8 cellular contexts compared by ENCODE assay signal in the genomic region with DNA sequence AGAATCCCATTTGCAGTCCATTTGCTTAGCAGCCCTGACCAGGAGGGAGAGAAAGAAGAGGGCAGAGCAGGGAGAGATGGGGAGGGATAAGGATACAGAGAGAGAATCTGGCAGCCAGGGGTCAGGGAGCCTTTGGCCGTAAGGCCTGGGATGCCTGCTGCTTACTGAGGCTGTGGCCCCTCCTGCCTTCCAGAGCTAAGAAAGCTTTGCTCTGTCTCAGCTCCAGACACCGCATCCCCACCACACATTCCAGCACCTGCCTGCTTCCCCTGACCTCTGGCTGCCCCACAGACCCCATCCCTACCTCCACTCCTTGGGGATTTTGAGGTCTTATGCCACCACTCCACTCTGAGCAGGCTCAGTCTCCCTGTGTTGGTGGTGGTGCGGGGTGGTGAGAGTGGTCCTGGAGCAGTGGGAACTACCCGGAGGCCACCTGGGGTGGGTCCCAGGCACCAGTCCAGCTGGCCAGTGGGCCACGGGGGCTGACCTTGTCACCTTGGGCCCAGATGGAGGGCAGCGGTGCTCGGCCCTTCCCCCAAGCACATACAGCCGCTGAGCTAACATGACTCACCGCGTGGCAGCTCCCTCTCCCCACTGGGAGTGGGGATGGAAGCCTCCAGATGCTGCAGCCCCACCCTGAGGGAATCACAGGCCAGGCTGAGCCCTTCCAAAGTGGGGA. TPM values are rescaled to one million over a fixed set of nuclear protein-coding genes. Genes with fewer than 3 reads are reported as not detected.
A peak's percentile ranks its signal among the peaks of the same experiment; 100 is the strongest.
DNase-seq lines count a peak whose midpoint lies in the region; ATAC-seq and TF ChIP-seq lines count a peak whose summit lies in the region.

No MANE protein-coding gene starts in this region.

- no peaks in the 10 kb centered on the region for H3K36me3 Mint-ChIP-seq in CD8-positive, alpha-beta T cell
- peaks cover 0 to 5% (median 0%) of the 10 kb centered on the region in 3 donors for H3K36me3 Mint-ChIP-seq in immature natural killer cell

- H3K27me3 Mint-ChIP-seq in CD8-positive, alpha-beta T cell (ENCODE audit: low read depth), result no peaks in the 10 kb centered on the region
- peaks cover 0 to 2% (median 0%) of the 10 kb centered on the region in 3 donors for H3K27me3 Mint-ChIP-seq in immature natural killer cell (ENCODE audit: low read depth in 3 of 3)

- no peak for TF ChIP-seq CTCF in CD8-positive, alpha-beta T cell (IDR thresholded peaks at IDR 0.05)
- no peak for TF ChIP-seq CTCF in GM13976 (IDR thresholded peaks at IDR 0.05; ENCODE audit: borderline replicate concordance, control extremely low read depth, extremely low read depth, insufficient read depth, missing control alignments)

- no peaks in the 10 kb centered on the region for H3K9me3 ChIP-seq in CD8-positive, alpha-beta T cell (ENCODE audit: low read length)
- H3K9me3 ChIP-seq in SJSA1 (replicated peaks), result no peaks in the 10 kb centered on the region

- no peak overlapping the region for H3K4me3 Mint-ChIP-seq in CD8-positive, alpha-beta T cell
- peak overlapping the region in 1 of 5 donors; percentile 27 for H3K4me3 Mint-ChIP-seq in immature natural killer cell

- H3K27ac Mint-ChIP-seq in CD8-positive, alpha-beta T cell, result peak overlapping the region; percentile 62
- H3K27ac Mint-ChIP-seq in immature natural killer cell, result peak overlapping the region in 1 of 6 donors; percentile 57

- peaks cover 42% of the 10 kb centered on the region for H3K4me1 Mint-ChIP-seq in CD8-positive, alpha-beta T cell (ENCODE audit: low read depth)
- H3K4me1 Mint-ChIP-seq in immature natural killer cell, result peaks cover 38 to 41% of the 10 kb centered on the region in 2 donors

- intact Hi-C loops in CD8-positive, alpha-beta T cell (cut with DNase I, micrococcal nuclease), result no loop called here
- intact Hi-C loops in posterior cingulate gyrus (cut with DNase I), result loop anchor here (5.0 kb wide), 1 partner anchor 38 kb away; no protein-coding TSS in a partner anchor

- in situ Hi-C loops in GM13976 (cut with MboI; ENCODE audit: low sequenced_read_pairs, unreplicated experiment), result no loop called here

- CTCF ChIA-PET in CD8-positive, alpha-beta T cell (lab: Charles Lee), result interaction anchor here (0.9 to 2.0 kb wide), 4 partner anchors 10 to 180 kb away, joined by 3 to 8 read pairs (median 6); no protein-coding TSS in a partner anchor

- H3K27ac ChIP-seq in CD8-positive, alpha-beta T cell (ENCODE audit: low read depth, low read length), result no peak overlapping the region
- H3K27ac ChIP-seq in SJSA1, result peak overlapping the region; percentile 44

- H3K27me3 ChIP-seq in CD8-positive, alpha-beta T cell (ENCODE audit: insufficient read depth, low read length), result no peaks in the 10 kb centered on the region
- H3K27me3 ChIP-seq in SJSA1 (replicated peaks), result no peaks in the 10 kb centered on the region

- H3K4me1 ChIP-seq in CD8-positive, alpha-beta T cell (ENCODE audit: insufficient read depth, low read length), result peaks cover 58% of the 10 kb centered on the region
- H3K4me1 ChIP-seq in SJSA1 (replicated peaks), result peaks cover 80% of the 10 kb centered on the region

- no peak for ATAC-seq in CD8-positive, alpha-beta T cell
- ATAC-seq in HG02678 (IDR thresholded peaks at IDR 0.05; ENCODE audit: unreplicated experiment), result no peak

- H3K9me3 Mint-ChIP-seq in CD8-positive, alpha-beta T cell, result no peaks in the 10 kb centered on the region
- no peaks in the 10 kb centered on the region for H3K9me3 Mint-ChIP-seq in immature natural killer cell

- POLR2A ChIA-PET in CD8-positive, alpha-beta T cell (lab: Charles Lee), result interaction anchor here (1.0 to 1.7 kb wide), 3 partner anchors 10 to 48 kb away, joined by 3 to 4 read pairs (median 4); no protein-coding TSS in a partner anchor

- no peak overlapping the region for H3K4me3 ChIP-seq in CD8-positive, alpha-beta T cell (ENCODE audit: low read depth, low read length)
- no peak overlapping the region for H3K4me3 ChIP-seq in SJSA1

- DNase-seq in CD8-positive, alpha-beta T cell, result no peak
- peak; percentile 65 to 76 for DNase-seq in SJSA1 (ENCODE audit: low read depth in 1 of 2, low spot score in 2 of 2)
- peak; percentile 59 for DNase-seq in glomerular visceral epithelial cell (ENCODE audit: extremely low spot score)
- DNase-seq in posterior cingulate gyrus, result peak; percentile 42 to 97 (median 68)
- DNase-seq in immature natural killer cell, result no peak
- DNase-seq in GM13976 (ENCODE audit: low spot score), result no peak
- DNase-seq in epidermal melanocyte (ENCODE audit: insufficient read length, low spot score), result no peak

- no peaks in the 10 kb centered on the region for H3K36me3 ChIP-seq in CD8-positive, alpha-beta T cell (ENCODE audit: insufficient read depth, low read length)
- peaks cover 18% of the 10 kb centered on the region for H3K36me3 ChIP-seq in SJSA1

RNA-seq across cellular contexts. Expression of a gene that starts 58.3 kb away (rescaled TPM):
- 10 to 100 TPM; 22.9 to 23.5 TPM for total RNA-seq in CD8-positive, alpha-beta T cell
- total RNA-seq in SJSA1 (2014; rRNA removed; shearing (Covaris generic)), result 7.6 and 12.7 TPM in 2 replicates
- 1 to 10 TPM; 1.5 to 6.2 (median 2.0) TPM for polyA plus RNA-seq in immature natural killer cell

Comparison
In these comparisons a context has a peak if more than half of its experiments do, and no peak if none do; other contexts are left out.
1. DNase-seq: peak in SJSA1 (2 of 2), glomerular visceral epithelial cell (single experiment) and posterior cingulate gyrus (10 of 10); none in CD8-positive, alpha-beta T cell (0 of 7), immature natural killer cell (0 of 3), GM13976 (single experiment) and epidermal melanocyte (single experiment).